In the genomic region with DNA sequence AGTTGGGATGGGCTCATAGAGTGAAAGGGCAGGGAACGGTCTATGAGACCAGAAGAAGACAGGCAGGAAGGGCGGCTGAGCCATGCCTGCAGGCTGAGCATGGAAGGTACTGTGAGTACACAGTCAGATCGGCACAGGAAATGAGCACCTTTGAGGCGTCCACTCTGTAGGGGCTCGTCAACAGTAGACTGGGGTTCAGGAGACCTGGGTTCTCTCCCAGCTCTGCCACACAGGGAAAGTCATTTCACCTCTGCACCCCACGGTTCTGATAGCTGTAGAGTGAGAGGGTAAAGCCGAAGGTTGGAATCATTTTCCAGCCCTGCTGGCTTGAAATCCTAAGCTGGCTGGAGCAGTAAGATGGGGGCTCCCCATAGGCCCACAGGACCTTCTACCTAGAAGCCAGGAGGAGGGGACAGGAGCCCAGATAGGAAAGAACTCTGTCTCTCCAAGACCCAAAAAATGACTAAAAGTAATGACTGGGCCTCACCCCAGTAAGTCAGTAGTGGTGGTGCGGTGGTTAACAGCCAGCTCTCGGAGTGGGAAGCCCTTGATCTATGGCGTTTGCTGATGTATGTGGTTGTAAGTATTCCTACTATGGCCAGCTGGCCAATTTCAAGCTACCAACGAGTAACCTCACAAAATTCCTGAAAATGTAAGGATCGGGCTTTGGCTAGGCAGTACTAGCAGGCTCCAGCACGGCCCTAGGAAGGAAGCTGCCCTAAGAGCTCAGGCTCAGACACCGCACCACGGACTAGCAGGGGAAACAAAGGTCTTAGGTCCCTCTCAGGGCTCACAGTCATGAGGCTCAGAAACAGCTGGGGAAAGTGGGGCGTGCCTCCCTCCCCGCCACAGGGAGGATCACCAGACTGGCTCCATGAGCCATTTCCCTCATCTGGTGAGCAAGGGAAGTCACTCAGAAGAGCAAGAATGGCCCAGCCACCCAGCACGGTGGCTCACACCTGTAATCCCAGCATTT, we compare ENCODE assay signal across 13 cellular contexts. TPM values are rescaled to one million over a fixed set of nuclear protein-coding genes. Genes with fewer than 3 reads are reported as not detected.
A peak's percentile ranks its signal among the peaks of the same experiment; 100 is the strongest.
DNase-seq lines count a peak whose midpoint lies in the region; ATAC-seq and TF ChIP-seq lines count a peak whose summit lies in the region.
"Had no signal": no experiment of that assay in that cellular context is flagged by ENCODE, and none has a peak within 500 bp of the region (broad histone marks: within the 10 kb centered on the region; RNA-seq: fewer than 3 reads in every experiment).

No MANE protein-coding gene starts in this region.

- WGBS in esophagus squamous epithelium, 2 donors: 77 to 82% methylated on average over 13 to 18 of the region's 18 CpGs

- no peaks in the 10 kb centered on the region for H3K27me3 Mint-ChIP-seq in CD8-positive, alpha-beta T cell (ENCODE audit: low read depth)
- no peaks in the 10 kb centered on the region for H3K27me3 Mint-ChIP-seq in activated T-helper 1 cell treated with anti-CD3 and anti-CD28 coated beads, Interleukin-12 subunit alpha, Interleukin-12 subunit beta, Interleukin-2, Interleukin-4 antibody, amounts not matched to agents 30 ng/mL and 10 ng/mL and 1 ng/mL, durations not matched to agents 14 hours and 24 hours and 36 hours (ENCODE audit: insufficient read depth)

- no peak for TF ChIP-seq CTCF in CD8-positive, alpha-beta T cell (IDR thresholded peaks at IDR 0.05)
- no peak for TF ChIP-seq CTCF in upper lobe of right lung (IDR thresholded peaks at IDR 0.05)
- TF ChIP-seq CTCF in esophagus squamous epithelium (IDR thresholded peaks at IDR 0.05): no peak

- H3K27me3 ChIP-seq in CD8-positive, alpha-beta T cell (ENCODE audit: insufficient read depth, low read length): no peaks in the 10 kb centered on the region
- no peaks in the 10 kb centered on the region for H3K27me3 ChIP-seq in upper lobe of right lung
- no peaks in the 10 kb centered on the region for H3K27me3 ChIP-seq in esophagus squamous epithelium
- H3K27me3 ChIP-seq: heart left ventricle, ovary had no signal

- H3K27ac Mint-ChIP-seq in CD8-positive, alpha-beta T cell: peak overlapping the region; percentile 93
- H3K27ac Mint-ChIP-seq in activated T-helper 1 cell treated with anti-CD3 and anti-CD28 coated beads, Interleukin-12 subunit alpha, Interleukin-12 subunit beta, Interleukin-2, Interleukin-4 antibody, amounts not matched to agents 30 ng/mL and 10 ng/mL and 1 ng/mL, durations not matched to agents 14 hours and 24 hours and 36 hours: peak overlapping the region; percentile 89

- H3K4me3 ChIP-seq in CD8-positive, alpha-beta T cell (ENCODE audit: low read depth, low read length): peak overlapping the region; percentile 38
- no peak overlapping the region for H3K4me3 ChIP-seq in upper lobe of right lung
- no peak overlapping the region for H3K4me3 ChIP-seq in esophagus squamous epithelium
- H3K4me3 ChIP-seq: heart left ventricle, ovary had no signal

- no peaks in the 10 kb centered on the region for H3K36me3 ChIP-seq in CD8-positive, alpha-beta T cell (ENCODE audit: insufficient read depth, low read length)
- H3K36me3 ChIP-seq in upper lobe of right lung (no peaks in the 10 kb centered on the region), esophagus squamous epithelium (no peaks in the 10 kb centered on the region)
- H3K36me3 ChIP-seq: ovary had no signal

- H3K27ac ChIP-seq in CD8-positive, alpha-beta T cell (ENCODE audit: low read depth, low read length): peak overlapping the region; percentile 31
- no peak overlapping the region for H3K27ac ChIP-seq in upper lobe of right lung
- H3K27ac ChIP-seq in esophagus squamous epithelium: no peak overlapping the region
- H3K27ac ChIP-seq: ovary had no signal

- peak in 3 of 7 experiments; percentile 44 to 73 (median 57) for DNase-seq in CD8-positive, alpha-beta T cell
- DNase-seq in NCI-H69 (lab: John Stamatoyannopoulos, UW) (peak; percentile 13), myocyte (ENCODE audit: low read depth) (peak; percentile 26), upper lobe of right lung (no peak), esophagus squamous epithelium (lab: John Stamatoyannopoulos, UW) (no peak), SIG-M5 (lab: John Stamatoyannopoulos, UW) (no peak)
- no peak for DNase-seq in activated T-helper 1 cell treated with anti-CD3 and anti-CD28 coated beads, Interleukin-12 subunit alpha, Interleukin-12 subunit beta, Interleukin-2, Interleukin-4 antibody, amounts not matched to agents 30 ng/mL and 10 ng/mL and 1 ng/mL, durations not matched to agents 14 hours and 24 hours and 36 hours (ENCODE audit: low spot score)
- DNase-seq: heart left ventricle, NCI-H1417 treated with DMSO at 0.1 percent for 48 hours had no signal

- H3K9me3 Mint-ChIP-seq in CD8-positive, alpha-beta T cell: no peaks in the 10 kb centered on the region
- H3K9me3 Mint-ChIP-seq in activated T-helper 1 cell treated with anti-CD3 and anti-CD28 coated beads, Interleukin-12 subunit alpha, Interleukin-12 subunit beta, Interleukin-2, Interleukin-4 antibody, amounts not matched to agents 30 ng/mL and 10 ng/mL and 1 ng/mL, durations not matched to agents 14 hours and 24 hours and 36 hours: no peaks in the 10 kb centered on the region

- intact Hi-C loops in CD8-positive, alpha-beta T cell (cut with DNase I, micrococcal nuclease): loop anchor here in 1 of 2 experiments (1.0 kb wide), 1 partner anchor 8 kb away; no protein-coding TSS in a partner anchor
- intact Hi-C loops in activated T-helper 1 cell treated with anti-CD3 and anti-CD28 coated beads, Interleukin-12 subunit alpha, Interleukin-12 subunit beta, Interleukin-2, Interleukin-4 antibody, amounts not matched to agents 30 ng/mL and 10 ng/mL and 1 ng/mL, durations not matched to agents 14 hours and 24 hours and 36 hours (cut with micrococcal nuclease): loop anchor here (1.0 kb wide), 1 partner anchor 9 kb away; no protein-coding TSS in a partner anchor
- intact Hi-C loops in upper lobe of right lung (cut with DNase I) (no loop called here), esophagus squamous epithelium (cut with DNase I) (no loop called here)

- TF ChIP-seq POLR2A in esophagus squamous epithelium (IDR thresholded peaks at IDR 0.05): no peak

- H3K4me1 ChIP-seq in CD8-positive, alpha-beta T cell (ENCODE audit: insufficient read depth, low read length): peaks cover 33% of the 10 kb centered on the region
- H3K4me1 ChIP-seq in upper lobe of right lung (peaks cover 17% of the 10 kb centered on the region), esophagus squamous epithelium (peaks cover 16 to 32% (median 17%) of the 10 kb centered on the region in 3 donors)

- H3K4me3 Mint-ChIP-seq in CD8-positive, alpha-beta T cell: peak overlapping the region; percentile 66
- peak overlapping the region; percentile 53 for H3K4me3 Mint-ChIP-seq in activated T-helper 1 cell treated with anti-CD3 and anti-CD28 coated beads, Interleukin-12 subunit alpha, Interleukin-12 subunit beta, Interleukin-2, Interleukin-4 antibody, amounts not matched to agents 30 ng/mL and 10 ng/mL and 1 ng/mL, durations not matched to agents 14 hours and 24 hours and 36 hours

- H3K9me3 ChIP-seq in CD8-positive, alpha-beta T cell (ENCODE audit: low read length): no peaks in the 10 kb centered on the region
- H3K9me3 ChIP-seq in upper lobe of right lung: no peaks in the 10 kb centered on the region
- H3K9me3 ChIP-seq in esophagus squamous epithelium: no peaks in the 10 kb centered on the region
- H3K9me3 ChIP-seq: heart left ventricle, ovary had no signal

- H3K36me3 Mint-ChIP-seq in CD8-positive, alpha-beta T cell: no peaks in the 10 kb centered on the region
- peaks cover 1% of the 10 kb centered on the region for H3K36me3 Mint-ChIP-seq in activated T-helper 1 cell treated with anti-CD3 and anti-CD28 coated beads, Interleukin-12 subunit alpha, Interleukin-12 subunit beta, Interleukin-2, Interleukin-4 antibody, amounts not matched to agents 30 ng/mL and 10 ng/mL and 1 ng/mL, durations not matched to agents 14 hours and 24 hours and 36 hours (ENCODE audit: low read depth)

- POLR2A ChIA-PET in CD8-positive, alpha-beta T cell (lab: Charles Lee): interaction anchor here (0.6 to 2.9 kb wide), 14 partner anchors 10 to 395 kb away, joined by 3 to 27 read pairs (median 4); a partner anchor contains a TSS

- H3K4me1 Mint-ChIP-seq in CD8-positive, alpha-beta T cell (ENCODE audit: low read depth): peaks cover 48% of the 10 kb centered on the region
- peaks cover 61% of the 10 kb centered on the region for H3K4me1 Mint-ChIP-seq in activated T-helper 1 cell treated with anti-CD3 and anti-CD28 coated beads, Interleukin-12 subunit alpha, Interleukin-12 subunit beta, Interleukin-2, Interleukin-4 antibody, amounts not matched to agents 30 ng/mL and 10 ng/mL and 1 ng/mL, durations not matched to agents 14 hours and 24 hours and 36 hours (ENCODE audit: low read depth)

- peak; percentile 83 for ATAC-seq in CD8-positive, alpha-beta T cell
- ATAC-seq in upper lobe of right lung: no peak
- no peak for ATAC-seq in GM18858 (IDR thresholded peaks at IDR 0.05; ENCODE audit: unreplicated experiment)
- ATAC-seq: heart left ventricle had no signal

- CTCF ChIA-PET in CD8-positive, alpha-beta T cell (lab: Charles Lee): interaction anchor here (0.8 to 8.8 kb wide), 12 partner anchors 9 to 104 kb away, joined by 3 to 68 read pairs (median 6); a partner anchor contains a TSS

RNA-seq across cellular contexts. Expression of a gene that starts 10.3 kb away (rescaled TPM):
- total RNA-seq in CD8-positive, alpha-beta T cell: 10 to 100 TPM; 38.4 to 39.2 TPM
- 82.1 and 82.3 TPM in 2 replicates for total RNA-seq in activated T-helper 1 cell treated with anti-CD3 and anti-CD28 coated beads, Interleukin-12 subunit alpha, Interleukin-12 subunit beta, Interleukin-2, Interleukin-4 antibody, amounts not matched to agents 30 ng/mL and 10 ng/mL and 1 ng/mL, durations not matched to agents 14 hours and 24 hours and 36 hours
- total RNA-seq in myocyte (not detected in 2 replicates), upper lobe of right lung (1.5 TPM), esophagus squamous epithelium (1 to 10 TPM in 3 of 4 donors, under 1 TPM in 1; 0.49 to 4.2 (median 2.9) TPM)
- polyA plus RNA-seq in myocyte (2012): 0.87 TPM
- total RNA-seq: HT1080, SK-MEL-5 had no signal

RNA-seq across cellular contexts. Expression of a gene that starts 17.3 kb away (rescaled TPM):
- 10 to 100 TPM; 11.8 to 12.2 TPM for total RNA-seq in CD8-positive, alpha-beta T cell
- total RNA-seq in activated T-helper 1 cell treated with anti-CD3 and anti-CD28 coated beads, Interleukin-12 subunit alpha, Interleukin-12 subunit beta, Interleukin-2, Interleukin-4 antibody, amounts not matched to agents 30 ng/mL and 10 ng/mL and 1 ng/mL, durations not matched to agents 14 hours and 24 hours and 36 hours: 34.1 and 34.3 TPM in 2 replicates
- 10.9 and 14.0 TPM in 2 replicates for total RNA-seq in myocyte
- polyA plus RNA-seq in myocyte (2012): 12.9 TPM
- 28.4 TPM for total RNA-seq in upper lobe of right lung
- 10 to 100 TPM in 3 of 4 donors, 1 to 10 TPM in 1; 7.7 to 25.6 (median 18.2) TPM for total RNA-seq in esophagus squamous epithelium

RNA-seq across cellular contexts. Expression of a gene that starts 36.0 kb away (rescaled TPM):
- total RNA-seq in CD8-positive, alpha-beta T cell: 10 to 100 TPM; 43.9 to 50.9 TPM
- 49.7 and 52.8 TPM in 2 replicates for total RNA-seq in activated T-helper 1 cell treated with anti-CD3 and anti-CD28 coated beads, Interleukin-12 subunit alpha, Interleukin-12 subunit beta, Interleukin-2, Interleukin-4 antibody, amounts not matched to agents 30 ng/mL and 10 ng/mL and 1 ng/mL, durations not matched to agents 14 hours and 24 hours and 36 hours
- total RNA-seq in myocyte (19.2 and 23.7 TPM in 2 replicates), upper lobe of right lung (6.3 TPM), esophagus squamous epithelium (1 to 10 TPM; 1.2 to 9.1 (median 5.1) TPM)
- polyA plus RNA-seq in myocyte (2012): 38.2 TPM

RNA-seq across cellular contexts. Expression of a gene that starts 50.5 kb away (rescaled TPM):
- under 1 TPM in 1 of 2 experiments, not detected in 1; 0.44 TPM for total RNA-seq in CD8-positive, alpha-beta T cell
- 0.64 and 1.3 TPM in 2 replicates for total RNA-seq in activated T-helper 1 cell treated with anti-CD3 and anti-CD28 coated beads, Interleukin-12 subunit alpha, Interleukin-12 subunit beta, Interleukin-2, Interleukin-4 antibody, amounts not matched to agents 30 ng/mL and 10 ng/mL and 1 ng/mL, durations not matched to agents 14 hours and 24 hours and 36 hours
- 135 and 146 TPM in 2 replicates for total RNA-seq in myocyte
- polyA plus RNA-seq in myocyte (2012): 103 TPM
- total RNA-seq in upper lobe of right lung: 156 TPM
- 100 to 1,000 TPM in 3 of 4 donors, 10 to 100 TPM in 1; 98.2 to 171 (median 136) TPM for total RNA-seq in esophagus squamous epithelium

RNA-seq across cellular contexts. Expression of a gene that starts 58.6 kb away (rescaled TPM):
- 10 to 100 TPM; 17.4 to 18.4 TPM for total RNA-seq in CD8-positive, alpha-beta T cell
- 250 and 258 TPM in 2 replicates for total RNA-seq in activated T-helper 1 cell treated with anti-CD3 and anti-CD28 coated beads, Interleukin-12 subunit alpha, Interleukin-12 subunit beta, Interleukin-2, Interleukin-4 antibody, amounts not matched to agents 30 ng/mL and 10 ng/mL and 1 ng/mL, durations not matched to agents 14 hours and 24 hours and 36 hours
- total RNA-seq in myocyte (66.5 and 92.2 TPM in 2 replicates), upper lobe of right lung (114 TPM), esophagus squamous epithelium (10 to 100 TPM; 36.3 to 95.5 (median 72.6) TPM)
- 178 TPM for polyA plus RNA-seq in myocyte (2012)

Comparison
In these comparisons a context has a peak if more than half of its experiments do, and no peak if none do; other contexts are left out.
1. DNase-seq: peak in NCI-H69 (single experiment) and myocyte (single experiment); none in activated T-helper 1 cell treated with anti-CD3 and anti-CD28 coated beads, Interleukin-12 subunit alpha, Interleukin-12 subunit beta, Interleukin-2, Interleukin-4 antibody, amounts not matched to agents 30 ng/mL and 10 ng/mL and 1 ng/mL, durations not matched to agents 14 hours and 24 hours and 36 hours (single experiment), upper lobe of right lung (single experiment), esophagus squamous epithelium (single experiment) and SIG-M5 (single experiment).
2. RNA of a gene that starts 10.3 kb away (total RNA-seq): 82.1 to 82.3 TPM in activated T-helper 1 cell treated with anti-CD3 and anti-CD28 coated beads, Interleukin-12 subunit alpha, Interleukin-12 subunit beta, Interleukin-2, Interleukin-4 antibody, amounts not matched to agents 30 ng/mL and 10 ng/mL and 1 ng/mL, durations not matched to agents 14 hours and 24 hours and 36 hours and 38.4 to 39.2 TPM in CD8-positive, alpha-beta T cell; 0.49 to 4.2 TPM in esophagus squamous epithelium, 1.5 TPM in upper lobe of right lung (single experiment) and not detected in myocyte; every median in the first group is over 4 times any median in the second.